ENCODE assay signal across 1 cellular context in genomic region chr17:42584880-42585279, GRCh38.
TF ChIP-seq lines count a peak whose summit lies in the region.

No MANE protein-coding gene starts in this region.

TF ChIP-seq in HepG2, 621 proteins besides CTCF, POLR2A, EP300 and RAD21:
- TF ChIP-seq ZNF383 (CRISPR knock-in tag; IDR thresholded peaks at IDR 0.05; ENCODE audit: borderline replicate concordance), result no peak
